In the genomic region with DNA sequence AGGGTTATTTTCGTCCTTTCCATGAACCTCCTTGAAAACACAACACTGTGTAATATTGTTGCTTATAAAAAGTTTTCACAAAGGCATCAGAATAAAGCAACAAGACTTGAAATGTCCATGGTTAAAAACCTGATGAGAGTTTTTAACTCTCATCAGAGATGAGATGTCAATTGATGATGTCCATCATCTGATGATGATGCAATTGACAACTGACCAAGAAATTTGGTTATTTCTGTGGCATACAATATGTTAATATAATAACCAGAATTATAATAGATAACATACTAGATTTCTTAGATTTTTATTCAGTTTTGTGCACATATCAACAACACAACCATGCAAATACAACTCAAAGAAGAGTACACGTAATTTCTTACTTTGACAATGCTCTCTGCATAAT, we compare ENCODE assay signal across 33 cellular contexts.
"Had no signal": no experiment of that assay in that cellular context is flagged by ENCODE, and none has a peak within 500 bp of the region (broad histone marks: within the 10 kb centered on the region; RNA-seq: fewer than 3 reads in every experiment).

No MANE protein-coding gene starts in this region.

- H3K9me3 ChIP-seq: adrenal gland, ascending aorta, body of pancreas, breast epithelium had no signal

- H3K27ac ChIP-seq: adrenal gland, ascending aorta, body of pancreas, brain microvascular endothelial cell, breast epithelium, cardiac muscle cell had no signal

- H3K27me3 ChIP-seq: adrenal gland, ascending aorta, body of pancreas, brain microvascular endothelial cell, breast epithelium, cardiac muscle cell had no signal

- ATAC-seq: activated naive CD4-positive, alpha-beta T cell treated with anti-CD3 and anti-CD28 coated beads, Interleukin-2, amount 50 U/mL, for 72 hours; activated naive CD8-positive, alpha-beta T cell treated with anti-CD3 and anti-CD28 coated beads, Interleukin-2, amount 50 U/mL, for 24 hours; activated T-cell treated with anti-CD3 and anti-CD28 coated beads, Interleukin-2, amount 50 U/mL, for 4 hours; activated T-cell treated with anti-CD3 and anti-CD28 coated beads, Interleukin-2, amount 50 U/mL, for 72 hours; activated T-helper 17 cell treated with anti-CD3 and anti-CD28 coated beads, Interleukin-2, amount 50 U/mL, for 72 hours; body of pancreas had no signal

- H3K4me1 ChIP-seq: adrenal gland, ascending aorta, body of pancreas, breast epithelium had no signal

- H3K36me3 ChIP-seq: adrenal gland, ascending aorta, brain microvascular endothelial cell, breast epithelium, cardiac muscle cell had no signal

- DNase-seq: activated effector memory CD4-positive, alpha-beta T cell treated with anti-CD3 and anti-CD28 coated beads, Interleukin-2, amount 50 U/mL, for 16 hours; activated effector memory CD4-positive, alpha-beta T cell treated with Interleukin-2 at 50 U/mL for 16 hours; activated gamma-delta T cell; activated gamma-delta T cell treated with Interleukin-2 at 50 U/mL for 16 hours; activated naive CD4-positive, alpha-beta T cell; activated naive CD4-positive, alpha-beta T cell treated with anti-CD3 and anti-CD28 coated beads for 36 hours; activated naive CD4-positive, alpha-beta T cell treated with anti-CD3 and anti-CD28 coated beads, Interleukin-2, amount 10 ng/mL, durations not matched to agents 7 days and 5 days; activated naive CD4-positive, alpha-beta T cell treated with anti-CD3 and anti-CD28 coated beads, Interleukin-2, amount 50 U/mL, for 16 hours; activated naive CD4-positive, alpha-beta T cell treated with Interleukin-2 at 50 U/mL for 16 hours; activated naive CD8-positive, alpha-beta T cell treated with anti-CD3 and anti-CD28 coated beads for 36 hours; activated naive CD8-positive, alpha-beta T cell treated with anti-CD3 and anti-CD28 coated beads, Interleukin-2, amount 10 ng/mL, durations not matched to agents 7 days and 5 days; activated naive CD8-positive, alpha-beta T cell treated with anti-CD3 and anti-CD28 coated beads, Interleukin-2, amount 50 U/mL, for 24 hours; activated T-cell treated with anti-CD3 and anti-CD28 coated beads, Interleukin-2, amount 50 U/mL, for 1 hour; activated T-cell treated with anti-CD3 and anti-CD28 coated beads, Interleukin-2, amount 50 U/mL, for 24 hours; activated T-cell treated with anti-CD3 and anti-CD28 coated beads, Interleukin-2, amount 50 U/mL, for 4 hours; activated T-cell treated with anti-CD3 and anti-CD28 coated beads, Interleukin-2, amount 50 U/mL, for 48 hours; activated T-cell treated with anti-CD3 and anti-CD28 coated beads, Interleukin-2, amount 50 U/mL, for 72 hours; adrenal gland; amygdala; anterior cingulate cortex; aorta; body of pancreas; brain microvascular endothelial cell; caudate nucleus; central memory CD4-positive, alpha-beta T cell; cerebellar nuclear complex had no signal

- H3K4me3 ChIP-seq: adrenal gland, ascending aorta, body of pancreas, breast epithelium, cardiac muscle cell had no signal

- FAIRE-seq: astrocyte, bronchial epithelial cell had no signal
